Comparison of ENCODE assay signal across 13 cellular contexts in genomic region chr3:187735837-187736236, GRCh38. TPM values are rescaled to one million over a fixed set of nuclear protein-coding genes. Genes with fewer than 3 reads are reported as not detected.
A peak's percentile ranks its signal among the peaks of the same experiment; 100 is the strongest.
DNase-seq lines count a peak whose midpoint lies in the region; ATAC-seq and TF ChIP-seq lines count a peak whose summit lies in the region.
"Had no signal": no experiment of that assay in that cellular context is flagged by ENCODE, and none has a peak within 500 bp of the region (broad histone marks: within the 10 kb centered on the region; RNA-seq: fewer than 3 reads in every experiment).

No MANE protein-coding gene starts in this region.

- H3K36me3 Mint-ChIP-seq in activated T-cell treated with anti-CD3 and anti-CD28 coated beads, Interleukin-2, amount 50 U/mL, for 72 hours (ENCODE audit: insufficient read depth in 2 of 2) = peaks cover 10 to 26% of the 10 kb centered on the region in 2 donors
- H3K36me3 Mint-ChIP-seq in brain = peaks cover 17% of the 10 kb centered on the region

- ATAC-seq in activated T-cell treated with anti-CD3 and anti-CD28 coated beads, Interleukin-2, amount 50 U/mL, for 72 hours (replicated peaks in 1 of 2) = no peak
- ATAC-seq in HG02970 (IDR thresholded peaks at IDR 0.05; ENCODE audit: low FRiP score, unreplicated experiment) = no peak
- ATAC-seq: activated CD4-positive, CD25-positive, alpha-beta regulatory T cell treated with anti-CD3 and anti-CD28 coated beads, Interleukin-2, amount 50 U/mL, for 24 hours had no signal

- H2BK5ac ChIP-seq in mesenchymal stem cell (ENCODE audit: low read depth, low read length, poor library complexity, severe bottlenecking) = no peak overlapping the region

- no peak overlapping the region for H3K4me2 ChIP-seq in mesenchymal stem cell (ENCODE audit: low read length, poor library complexity, severe bottlenecking)

- no peaks in the 10 kb centered on the region for H3K27me3 Mint-ChIP-seq in activated T-cell treated with anti-CD3 and anti-CD28 coated beads, Interleukin-2, amount 50 U/mL, for 72 hours (ENCODE audit: low read depth)
- H3K27me3 Mint-ChIP-seq in brain = peaks cover 28% of the 10 kb centered on the region

- H2AFZ ChIP-seq in mesenchymal stem cell (ENCODE audit: low read depth, low read length) = no peak overlapping the region

- H3K4ac ChIP-seq in mesenchymal stem cell (ENCODE audit: low read depth in 1 of 2, low read length in 2 of 2) = peak overlapping the region; percentile 46 to 71

- H3K27ac ChIP-seq in mesenchymal stem cell (ENCODE audit: low read length, poor library complexity, severe bottlenecking) (no peak overlapping the region), tibial nerve (peak overlapping the region; percentile 9 to 99 (median 80))

- peaks cover 18% of the 10 kb centered on the region for H3K4me1 ChIP-seq in mesenchymal stem cell (ENCODE audit: control insufficient read depth, insufficient read depth, low read depth, low read length)
- peaks cover 0 to 40% (median 29%) of the 10 kb centered on the region in 4 donors for H3K4me1 ChIP-seq in tibial nerve

- peaks cover 49% of the 10 kb centered on the region for H3K4me1 Mint-ChIP-seq in activated T-cell treated with anti-CD3 and anti-CD28 coated beads, Interleukin-2, amount 50 U/mL, for 72 hours (ENCODE audit: low read depth)
- H3K4me1 Mint-ChIP-seq in brain = peaks cover 43% of the 10 kb centered on the region

- H3K79me1 ChIP-seq in mesenchymal stem cell (replicated peaks; ENCODE audit: low read length, poor library complexity, severe bottlenecking) = peaks cover 15% of the 10 kb centered on the region

- H3K9ac ChIP-seq in mesenchymal stem cell (ENCODE audit: low read length) = peak overlapping the region; percentile 100

- TF ChIP-seq CTCF in brain (conservative IDR thresholded peaks at IDR 0.05) = no peak
- TF ChIP-seq CTCF in tibial nerve (IDR thresholded peaks at IDR 0.05) = no peak

- no peak overlapping the region for H3K23ac ChIP-seq in mesenchymal stem cell (ENCODE audit: low read length in 2 of 2)

- peak overlapping the region; percentile 60 to 71 for H3K18ac ChIP-seq in mesenchymal stem cell (ENCODE audit: low read depth in 1 of 2, low read length in 2 of 2)

- 94% methylated on average over 2 of the region's 3 CpGs for WGBS in mesenchymal stem cell
- WGBS in tibial nerve, 2 donors = 17 to 42% methylated on average over 3 of the region's 3 CpGs

- H2AK5ac ChIP-seq in mesenchymal stem cell (ENCODE audit: low read length, severe bottlenecking) = peak overlapping the region; percentile 64

- peak overlapping the region; percentile 90 for H3K27ac Mint-ChIP-seq in activated T-cell treated with anti-CD3 and anti-CD28 coated beads, Interleukin-2, amount 50 U/mL, for 72 hours
- H3K27ac Mint-ChIP-seq in brain = peak overlapping the region in 1 of 5 experiments; percentile 64

- H4K8ac ChIP-seq in mesenchymal stem cell (ENCODE audit: low read length) = peak overlapping the region; percentile 45

- peak overlapping the region in 1 of 2 experiments; percentile 26 for H3K14ac ChIP-seq in mesenchymal stem cell (ENCODE audit: low read length in 2 of 2)

- TF ChIP-seq POLR2A in tibial nerve (IDR thresholded peaks at IDR 0.05) = no peak

- no peak for DNase-seq in activated T-cell treated with anti-CD3 and anti-CD28 coated beads, Interleukin-2, amount 50 U/mL, for 72 hours
- DNase-seq in activated T-cell treated with anti-CD3 and anti-CD28 coated beads for 4 hours = no peak
- DNase-seq in mesenchymal stem cell = no peak
- no peak for DNase-seq in tibial nerve (ENCODE audit: low spot score in 2 of 2)
- no peak for DNase-seq in HT-29 (ENCODE audit: low spot score)
- DNase-seq in activated CD4-positive, alpha-beta T cell treated with anti-CD3 and anti-CD28 coated beads, Interleukin-2, amount 50 U/mL, for 4 hours = no peak
- DNase-seq: NCI-H187 had no signal

- peak overlapping the region in 1 of 2 experiments; percentile 86 for H3K4me3 ChIP-seq in mesenchymal stem cell (ENCODE audit: insufficient read depth in 1 of 2, low read depth in 1 of 2, low read length in 2 of 2)
- no peak overlapping the region for H3K4me3 ChIP-seq in tibial nerve
- H3K4me3 ChIP-seq: testis had no signal

- H4K91ac ChIP-seq in mesenchymal stem cell (ENCODE audit: low read length) = peak overlapping the region; percentile 52

- H2BK120ac ChIP-seq in mesenchymal stem cell (ENCODE audit: low read depth, low read length) = no peak overlapping the region

- peak overlapping the region in 1 of 2 donors; percentile 96 for H3K4me3 Mint-ChIP-seq in activated T-cell treated with anti-CD3 and anti-CD28 coated beads, Interleukin-2, amount 50 U/mL, for 72 hours
- peak overlapping the region in 4 of 5 experiments; percentile 20 to 95 (median 50) for H3K4me3 Mint-ChIP-seq in brain

- H3K9me3 Mint-ChIP-seq in activated T-cell treated with anti-CD3 and anti-CD28 coated beads, Interleukin-2, amount 50 U/mL, for 72 hours = no peaks in the 10 kb centered on the region
- H3K9me3 Mint-ChIP-seq in brain = no peaks in the 10 kb centered on the region

- H2BK12ac ChIP-seq in mesenchymal stem cell (ENCODE audit: low read length in 2 of 2) = peak overlapping the region; percentile 21 to 85

- TF ChIP-seq EP300 in tibial nerve (IDR thresholded peaks at IDR 0.05) = peak in 1 of 2 donors; percentile 16

- H3K9me3 ChIP-seq in mesenchymal stem cell (ENCODE audit: control insufficient read depth, low read length) = no peaks in the 10 kb centered on the region
- no peaks in the 10 kb centered on the region for H3K9me3 ChIP-seq in tibial nerve
- H3K9me3 ChIP-seq: testis had no signal

- peaks cover 10 to 39% of the 10 kb centered on the region in 2 experiments for H3K36me3 ChIP-seq in mesenchymal stem cell (ENCODE audit: control insufficient read depth in 1 of 2, insufficient read depth in 2 of 2, low read depth in 1 of 2, low read length in 2 of 2)
- peaks cover 0 to 40% (median 19%) of the 10 kb centered on the region in 3 donors for H3K36me3 ChIP-seq in tibial nerve

- no peaks in the 10 kb centered on the region for H3K27me3 ChIP-seq in mesenchymal stem cell (ENCODE audit: control insufficient read depth in 1 of 2, insufficient read depth in 1 of 2, low read length in 2 of 2)
- no peaks in the 10 kb centered on the region for H3K27me3 ChIP-seq in tibial nerve
- H3K27me3 ChIP-seq: testis had no signal

- H2BK15ac ChIP-seq in mesenchymal stem cell (ENCODE audit: low read depth, poor library complexity, severe bottlenecking) = no peak overlapping the region

RNA-seq across cellular contexts. Expression of gene BCL6, which starts 9.4 kb away (rescaled TPM):
- 100 to 1,000 TPM; 106 to 118 TPM for total RNA-seq in activated T-cell treated with anti-CD3 and anti-CD28 coated beads, Interleukin-2, amount 50 U/mL, for 72 hours
- 30.0 TPM for polyA plus RNA-seq in brain (ENCODE audit: insufficient read depth, low read depth, low replicate concordance)
- 20.5 TPM for polyA plus RNA-seq in mesenchymal stem cell (2013, experiment 1 of 2)
- 18.5 TPM for polyA plus RNA-seq in mesenchymal stem cell (2013, experiment 2 of 2)
- total RNA-seq in tibial nerve = 100 to 1,000 TPM; 272 to 500 (median 305) TPM
- total RNA-seq in HT-29 (2014; rRNA removed; shearing (Covaris generic)) = 11.8 and 12.0 TPM in 2 replicates

RNA-seq across cellular contexts. Expression of gene RTP2, which starts 33.5 kb away (rescaled TPM):
- total RNA-seq in activated T-cell treated with anti-CD3 and anti-CD28 coated beads, Interleukin-2, amount 50 U/mL, for 72 hours = not detected
- polyA plus RNA-seq in brain (ENCODE audit: insufficient read depth, low read depth, low replicate concordance) = not detected
- polyA plus RNA-seq in mesenchymal stem cell (2013, experiment 1 of 2) = not detected
- not detected for polyA plus RNA-seq in mesenchymal stem cell (2013, experiment 2 of 2)
- total RNA-seq in tibial nerve = not detected
- not detected in 2 replicates for total RNA-seq in HT-29 (2014; rRNA removed; shearing (Covaris generic))
- total RNA-seq: fibroblast of villous mesenchyme had no signal
- polyA plus RNA-seq: AG04450 had no signal
